ENCODE assay signal across 11 cellular contexts in genomic region chr9:136011703-136012496, GRCh38. TPM values are rescaled to one million over a fixed set of nuclear protein-coding genes. Genes with fewer than 3 reads are reported as not detected.
A peak's percentile ranks its signal among the peaks of the same experiment; 100 is the strongest.
DNase-seq lines count a peak whose midpoint lies in the region; ATAC-seq, FAIRE-seq and TF ChIP-seq lines count a peak whose summit lies in the region.
"Had no signal": no experiment of that assay in that cellular context is flagged by ENCODE, and none has a peak within 500 bp of the region (broad histone marks: within the 10 kb centered on the region; RNA-seq: fewer than 3 reads in every experiment).

No MANE protein-coding gene starts in this region.

- peaks cover 5% of the 10 kb centered on the region for H3K79me2 ChIP-seq in HepG2 (ENCODE audit: insufficient read depth, low read length)

- in situ Hi-C loops in HepG2 (cut with HindIII; ENCODE audit: extremely low pct_ligation_motif_present, low pct_unique_long_range_greater_than_20kb): no loop called here

- FAIRE-seq in HepG2 (lab: Jason Lieb, UNC): peak; percentile 96
- FAIRE-seq: G401.6 had no signal

- peaks cover 25% of the 10 kb centered on the region for H3K4me1 Mint-ChIP-seq in type B pancreatic cell (ENCODE audit: unreplicated experiment)

- peak overlapping the region; percentile 70 for H3K4me2 ChIP-seq in HepG2 (ENCODE audit: low read depth, low read length)

- TF ChIP-seq POLR2A in HepG2 (IDR thresholded peaks at IDR 0.05; ENCODE audit: insufficient read depth in 1 of 2, low read depth in 2 of 2, low read length in 2 of 2): peak in 1 of 2 experiments; percentile 55; a peak in 1 of 4 replicates

- H4K20me1 ChIP-seq in HepG2 (ENCODE audit: insufficient read depth, low read length): no peaks in the 10 kb centered on the region

- H3K27me3 ChIP-seq in HUES64 (ENCODE audit: insufficient read depth, low read length): no peaks in the 10 kb centered on the region
- H3K27me3 ChIP-seq in colonic mucosa: no peaks in the 10 kb centered on the region
- H3K27me3 ChIP-seq in HepG2 (ENCODE audit: control insufficient read depth in 1 of 2, insufficient read depth in 2 of 2, low read length in 2 of 2): no peaks in the 10 kb centered on the region

- H3K27ac Mint-ChIP-seq in type B pancreatic cell: no peak overlapping the region
- H3K27ac Mint-ChIP-seq: HFFc6 had no signal

- TF ChIP-seq CTCF in colonic mucosa (IDR thresholded peaks at IDR 0.05): no peak
- peak; percentile 23 for TF ChIP-seq CTCF in HepG2 (CRISPR knock-in tag; IDR thresholded peaks at IDR 0.05)
- no peak for TF ChIP-seq CTCF in type B pancreatic cell (conservative IDR thresholded peaks at IDR 0.05)

- peak; percentile 54 for TF ChIP-seq RAD21 in HepG2 (CRISPR knock-in tag; IDR thresholded peaks at IDR 0.05)

- H3K9me3 Mint-ChIP-seq in type B pancreatic cell: no peaks in the 10 kb centered on the region
- H3K9me3 Mint-ChIP-seq: HFFc6 had no signal

- no peak overlapping the region for H3K4me3 Mint-ChIP-seq in type B pancreatic cell
- H3K4me3 Mint-ChIP-seq: HFFc6 had no signal

- POLR2A ChIA-PET in HepG2 (lab: Yijun Ruan, JAX): interaction anchor here (0.6 to 2.5 kb wide), 15 partner anchors 9 to 837 kb away, joined by 3 to 98 read pairs (median 4); partner anchors contain the start of genes CAMSAP1 and TMEM250

- no peak overlapping the region for H3K9ac ChIP-seq in HUES64 (ENCODE audit: low read depth, low read length)
- H3K9ac ChIP-seq in colonic mucosa (ENCODE audit: low read depth in 2 of 2, low read length in 2 of 2): no peak overlapping the region
- H3K9ac ChIP-seq in HepG2 (ENCODE audit: insufficient read depth, low read depth, low read length): peak overlapping the region; percentile 64

- intact Hi-C loops in colonic mucosa (cut with DNase I) (no loop called here), HepG2 (cut with micrococcal nuclease; ENCODE audit: unreplicated experiment) (loop anchor here (1.0 to 5.0 kb wide), 2 partner anchors 40 to 107 kb away; no protein-coding TSS in a partner anchor)

- no TSS peak for BruUV-seq in HepG2 (replicated peaks; lab: Mats Ljungman, UMichigan)

- 81% methylated on average over 59 of the region's 59 CpGs for WGBS in HUES64
- 90% methylated on average over 2 of the region's 59 CpGs for WGBS in HepG2 (ENCODE audit: low lambda C conversion rate)

- no peak overlapping the region for H2AFZ ChIP-seq in HepG2 (ENCODE audit: low read length)

- H3K27ac ChIP-seq in HUES64 (ENCODE audit: low read depth, low read length) (peak overlapping the region; percentile 53; the same call in 1 of the 2 replicates), colonic mucosa (peak overlapping the region; percentile 36), HepG2 (ENCODE audit: extremely low read length, insufficient read depth, low read length) (peak overlapping the region; percentile 88)

- CTCF ChIA-PET in HepG2 (lab: Yijun Ruan, JAX; ENCODE audit: low intra/inter-chr PET ratio, low total read pairs): no interaction called here

- TF ChIP-seq EP300 in HepG2 (IDR thresholded peaks at IDR 0.05; ENCODE audit: low read depth in 2 of 2, low read length in 2 of 2) (peak in 1 of 2 experiments; percentile 71; a peak in 2 of 4 replicates), HepG2 (CRISPR knock-in tag; IDR thresholded peaks at IDR 0.05; ENCODE audit: borderline replicate concordance) (peak; percentile 84)

- H3K4me1 ChIP-seq in HUES64 (ENCODE audit: insufficient read depth, low read length) (peaks cover 28% of the 10 kb centered on the region), colonic mucosa (no peaks in the 10 kb centered on the region), HepG2 (ENCODE audit: insufficient read depth, low read length) (peaks cover 93% of the 10 kb centered on the region)

- H3K36me3 Mint-ChIP-seq in type B pancreatic cell: no peaks in the 10 kb centered on the region

- DNase-seq in colonic mucosa (peak; percentile 44), HepG2 (ENCODE audit: low spot score) (peak; percentile 97), smooth muscle cell of the brain vasculature (ENCODE audit: low read depth, low spot score) (peak; percentile 51), type B pancreatic cell (ENCODE audit: extremely low spot score, unreplicated experiment) (no peak), NCI-H524 treated with DMSO at 0.1 percent for 48 hours (lab: John Stamatoyannopoulos, UW) (no peak)
- no peak for DNase-seq in activated naive CD4-positive, alpha-beta T cell treated with Interleukin-2 at 50 U/mL for 16 hours
- no peak for DNase-seq in activated CD8-positive, alpha-beta memory T cell treated with anti-CD3 and anti-CD28 coated beads, Interleukin-2, amount 50 U/mL, for 48 hours
- DNase-seq: HFFc6, NCI-H1417 had no signal

- H3K4me3 ChIP-seq in HUES64 (ENCODE audit: low read length): no peak overlapping the region
- H3K4me3 ChIP-seq in colonic mucosa: no peak overlapping the region
- H3K4me3 ChIP-seq in HepG2 (replicated peaks in 1 of 3; ENCODE audit: insufficient read depth in 1 of 3, low read depth in 2 of 3, low read length in 3 of 3): peak overlapping the region; percentile 28 to 66 (median 38); a peak in 5 of 6 replicates

- H3K36me3 ChIP-seq in HUES64 (ENCODE audit: insufficient read depth, low read length) (no peaks in the 10 kb centered on the region), colonic mucosa (no peaks in the 10 kb centered on the region), HepG2 (replicated peaks in 1 of 2; ENCODE audit: control insufficient read depth in 1 of 2, insufficient read depth in 2 of 2, low read length in 2 of 2) (peaks cover 3 to 8% of the 10 kb centered on the region in 2 experiments; a peak in 1 of 5 replicates)

- no peaks in the 10 kb centered on the region for H3K27me3 Mint-ChIP-seq in type B pancreatic cell

- no peaks in the 10 kb centered on the region for H3K9me3 ChIP-seq in HUES64 (ENCODE audit: insufficient read depth, low read depth, low read length)
- no peaks in the 10 kb centered on the region for H3K9me3 ChIP-seq in colonic mucosa
- no peaks in the 10 kb centered on the region for H3K9me3 ChIP-seq in HepG2 (ENCODE audit: low read length)

- peak; percentile 89 for ATAC-seq in HepG2

TF ChIP-seq in HepG2, 621 proteins besides CTCF, POLR2A, EP300 and RAD21 (continues in another document):
- TF ChIP-seq ATF7 (IDR thresholded peaks at IDR 0.05): no peak
- TF ChIP-seq ATF7 (CRISPR knock-in tag; IDR thresholded peaks at IDR 0.05): peak; percentile 56; the same call in 1 of the 2 replicates
- no peak for TF ChIP-seq DNMT1 (CRISPR knock-in tag; IDR thresholded peaks at IDR 0.05)
- TF ChIP-seq SATB2 (CRISPR knock-in tag; IDR thresholded peaks at IDR 0.05): no peak
- peak; percentile 96 for TF ChIP-seq RXRA (CRISPR knock-in tag; IDR thresholded peaks at IDR 0.05)
- TF ChIP-seq MTF1 (CRISPR knock-in tag; IDR thresholded peaks at IDR 0.05): no peak
- peak; percentile 19 for TF ChIP-seq RBM39 (IDR thresholded peaks at IDR 0.05; ENCODE audit: low read depth, low read length, poor library complexity, severe bottlenecking)
- no peak for TF ChIP-seq PLSCR1 (CRISPR knock-in tag; IDR thresholded peaks at IDR 0.05; ENCODE audit: borderline replicate concordance)
- peak; percentile 83; the same call in 1 of the 2 replicates for TF ChIP-seq MXD3 (CRISPR knock-in tag; IDR thresholded peaks at IDR 0.05)
- peak; percentile 68 for TF ChIP-seq ARHGAP35 (CRISPR knock-in tag; IDR thresholded peaks at IDR 0.05; ENCODE audit: borderline replicate concordance)
- TF ChIP-seq ZNF296 (CRISPR knock-in tag; conservative IDR thresholded peaks at IDR 0.05): peak; percentile 95
- no peak; the same call in none of the 2 replicates for TF ChIP-seq KLF12 (CRISPR knock-in tag; IDR thresholded peaks at IDR 0.05; ENCODE audit: borderline replicate concordance)
- TF ChIP-seq ZBTB42 (CRISPR knock-in tag; IDR thresholded peaks at IDR 0.05): 0 out of 2 replicates have a peak, but pooled peaks have one; percentile 41

RNA-seq across cellular contexts. Expression of gene UBAC1, which starts 50.7 kb away (rescaled TPM):
- polyA plus RNA-seq in HUES64 (2013, experiment 1 of 2): 46.2 TPM
- polyA plus RNA-seq in HUES64 (2013, experiment 2 of 2): 40.4 TPM
- total RNA-seq in colonic mucosa (10 to 100 TPM; 54.9 to 66.5 TPM), HepG2 (2016; rRNA removed; fragmentation: Illumina TruSeq; extraction: Trizol) (28.7 and 32.2 TPM in 2 replicates), type B pancreatic cell (ENCODE audit: low replicate concordance) (34.5 and 45.2 TPM in 2 replicates)
- total RNA-seq in HepG2 (2016; cell fraction: cytosol; rRNA removed; fragmentation: Illumina TruSeq; extraction: Trizol; ENCODE audit: low read depth): 64.3 and 65.0 TPM in 2 replicates
- 24.0 and 31.6 TPM in 2 replicates for total RNA-seq in HepG2 (2016; cell fraction: insoluble cytoplasmic fraction; rRNA removed; fragmentation: Illumina TruSeq; extraction: Trizol)
- 72.1 and 78.0 TPM in 2 replicates for total RNA-seq in HepG2 (2016; cell fraction: membrane; rRNA removed; fragmentation: Illumina TruSeq; extraction: Trizol)
- total RNA-seq in HepG2 (2016; cell fraction: nucleus; rRNA removed; fragmentation: Illumina TruSeq; extraction: Trizol): 18.2 and 19.5 TPM in 2 replicates
- 30.2 and 34.1 TPM in 2 replicates for polyA plus RNA-seq in HepG2 (2011; rRNA removed)
- polyA plus RNA-seq in HepG2 (2011; cell fraction: cytosol; rRNA removed): 21.2 and 27.8 TPM in 2 replicates
- polyA plus RNA-seq in HepG2 (2011; cell fraction: nucleus; rRNA removed): 62.0 and 64.4 TPM in 2 replicates
- 11.8 and 12.0 TPM in 2 replicates for polyA plus RNA-seq in HepG2 (2012)
- 61.3 and 64.0 TPM in 2 replicates for polyA plus RNA-seq in HepG2 (2016; cell fraction: cytosol; fragmentation: Illumina TruSeq; extraction: Trizol; ENCODE audit: low read depth)
- 30.7 and 32.1 TPM in 2 replicates for polyA plus RNA-seq in HepG2 (2016; cell fraction: insoluble cytoplasmic fraction; fragmentation: Illumina TruSeq; extraction: Trizol; ENCODE audit: low read depth)
- 65.3 TPM in 2 replicates for polyA plus RNA-seq in HepG2 (2016; cell fraction: membrane; fragmentation: Illumina TruSeq; extraction: Trizol; ENCODE audit: low read depth)
- polyA plus RNA-seq in HepG2 (2016; cell fraction: nucleus; fragmentation: Illumina TruSeq; extraction: Trizol; ENCODE audit: insufficient read depth, low read depth): 36.3 and 39.7 TPM in 2 replicates
- polyA minus RNA-seq in HepG2 (2011; rRNA and poly(A)+ RNA removed; ENCODE audit: low replicate concordance): 13.4 and 58.0 TPM in 2 replicates
- polyA minus RNA-seq in HepG2 (2011; cell fraction: cytosol; rRNA and poly(A)+ RNA removed): 6.0 and 8.0 TPM in 2 replicates
- 11.2 and 18.6 TPM in 2 replicates for polyA minus RNA-seq in HepG2 (2011; cell fraction: nucleus; rRNA and poly(A)+ RNA removed)

Comparison
In these comparisons a context has a peak if more than half of its experiments do, and no peak if none do; other contexts are left out.
1. H3K27ac ChIP-seq: peak in every context shown above with its lines; median percentile 88 in HepG2; 53 in HUES64; 36 in colonic mucosa.
2. H3K4me3 ChIP-seq: peak in HepG2 (3 of 3); none in HUES64 (single experiment) and colonic mucosa (single experiment).
3. DNase-seq: peak in colonic mucosa (single experiment), HepG2 (single experiment) and smooth muscle cell of the brain vasculature (single experiment); none in type B pancreatic cell (single experiment), NCI-H524 treated with DMSO at 0.1 percent for 48 hours (single experiment), activated naive CD4-positive, alpha-beta T cell treated with Interleukin-2 at 50 U/mL for 16 hours (single experiment) and activated CD8-positive, alpha-beta memory T cell treated with anti-CD3 and anti-CD28 coated beads, Interleukin-2, amount 50 U/mL, for 48 hours (single experiment).